8 cellular contexts compared by ENCODE assay signal in genomic region chr20:52747736-52748135, GRCh38.
DNase-seq lines count a peak whose midpoint lies in the region; ATAC-seq and TF ChIP-seq lines count a peak whose summit lies in the region.

No MANE protein-coding gene starts in this region.

- TF ChIP-seq RAD21 in SK-N-SH (IDR thresholded peaks at IDR 0.05; ENCODE audit: low read length), result peak; percentile 69

- H3K36me3 ChIP-seq in SK-N-SH (replicated peaks in 1 of 2; ENCODE audit: control insufficient read depth in 1 of 2, insufficient read depth in 2 of 2, low read length in 1 of 2) (no peaks in the 10 kb centered on the region), aorta (ENCODE audit: control insufficient read depth in 1 of 2, insufficient read depth in 2 of 2, low read length in 1 of 2) (no peaks in the 10 kb centered on the region)

- ATAC-seq in SK-N-SH treated with all-trans-retinoic acid at 6 μM for 48 hours (no peak), left ventricle myocardium superior (peak; percentile 76), aorta (ENCODE audit: low FRiP score) (peak; percentile 50), HG02981 (IDR thresholded peaks at IDR 0.05; ENCODE audit: unreplicated experiment) (no peak)

- intact Hi-C loops in left ventricle myocardium superior (cut with micrococcal nuclease), result no loop called here
- intact Hi-C loops in aorta (cut with DNase I), result no loop called here

- H3K4me1 ChIP-seq in SK-N-SH (ENCODE audit: control insufficient read depth in 1 of 2, insufficient read depth in 2 of 2, low read depth in 1 of 2, low read length in 1 of 2) (peaks cover 0 to 20% of the 10 kb centered on the region in 2 experiments; a peak in 2 of 4 replicates), aorta (ENCODE audit: control insufficient read depth in 1 of 2, insufficient read depth in 2 of 2, low read length in 2 of 2) (no peaks in the 10 kb centered on the region)

- CTCF ChIA-PET in SK-N-SH (lab: Yijun Ruan, JAX), result interaction anchor here (0.7 to 2.6 kb wide), 13 partner anchors 9 to 801 kb away, joined by 3 to 15 read pairs (median 5); no protein-coding TSS in a partner anchor

- no peaks in the 10 kb centered on the region for H3K9me2 ChIP-seq in SK-N-SH

- H2AFZ ChIP-seq in SK-N-SH (ENCODE audit: low read depth), result no peak overlapping the region

- no peak for TF ChIP-seq EP300 in SK-N-SH (IDR thresholded peaks at IDR 0.05; ENCODE audit: borderline replicate concordance in 1 of 2, low read depth in 1 of 2, low read length in 1 of 2)

- WGBS in SK-N-SH (ENCODE audit: low lambda C conversion rate), result 52% methylated on average over 8 of the region's 8 CpGs
- 61 to 70% methylated on average over 8 of the region's 8 CpGs for WGBS in aorta, 2 donors

- DNase-seq in SK-N-SH (peak; percentile 30), SHP77 treated with DMSO at 0.1 percent for 48 hours (lab: John Stamatoyannopoulos, UW) (peak; percentile 57), left ventricle myocardium superior (no peak), aorta (no peak), 8988T (no peak), G401 (ENCODE audit: low spot score) (no peak)

- H3K27me3 ChIP-seq in SK-N-SH (ENCODE audit: insufficient read depth) (no peaks in the 10 kb centered on the region), aorta (ENCODE audit: control insufficient read depth in 1 of 2, insufficient read depth in 2 of 2, low read length in 1 of 2) (no peaks in the 10 kb centered on the region)

- no peaks in the 10 kb centered on the region for H3K79me2 ChIP-seq in SK-N-SH (ENCODE audit: insufficient read depth)

- H3F3A ChIP-seq in SK-N-SH (replicated peaks; ENCODE audit: insufficient read depth), result no peaks in the 10 kb centered on the region

- H3K9me3 ChIP-seq in SK-N-SH (no peaks in the 10 kb centered on the region), aorta (ENCODE audit: control insufficient read depth, low read length) (peaks cover 2% of the 10 kb centered on the region)

- POLR2A ChIA-PET in SK-N-SH (lab: Yijun Ruan, JAX), result interaction anchor here (1.4 kb wide), 1 partner anchor 226 kb away, joined by 6 read pairs; no protein-coding TSS in a partner anchor

- H3K27ac ChIP-seq in SK-N-SH (ENCODE audit: low read depth in 2 of 2, low read length in 1 of 2) (peak overlapping the region in 1 of 2 experiments; percentile 72; a peak in 2 of 4 replicates), aorta (ENCODE audit: low read depth in 1 of 2, low read length in 2 of 2) (no peak overlapping the region)

- no peak overlapping the region for H3K4me2 ChIP-seq in SK-N-SH

- H3K4me3 ChIP-seq in SK-N-SH (ENCODE audit: low read depth in 2 of 2, low read length in 1 of 2) (no peak overlapping the region), aorta (ENCODE audit: low read length in 2 of 2) (no peak overlapping the region)

- no peak overlapping the region for H3K9ac ChIP-seq in SK-N-SH

- in situ Hi-C loops in G401 (cut with HindIII; ENCODE audit: low sequenced_read_pairs), result no loop called here

- H4K20me1 ChIP-seq in SK-N-SH (ENCODE audit: insufficient read depth), result no peaks in the 10 kb centered on the region

- no peak for TF ChIP-seq CTCF in SK-N-SH (IDR thresholded peaks at IDR 0.05)

TF ChIP-seq in SK-N-SH, 30 proteins besides CTCF, POLR2A, EP300 and RAD21:
- TF ChIP-seq MAX (IDR thresholded peaks at IDR 0.05; ENCODE audit: low read depth) (no peak), MXI1 (IDR thresholded peaks at IDR 0.05; ENCODE audit: low read depth, low read length) (no peak), RCOR1 (IDR thresholded peaks at IDR 0.05; ENCODE audit: low read length) (no peak), SMC3 (IDR thresholded peaks at IDR 0.05; ENCODE audit: low read depth, low read length) (peak; percentile 34; the same call in 1 of the 2 replicates)

TF ChIP-seq in SK-N-SH treated with all-trans-retinoic acid at 6 μM for 48 hours, 23 proteins besides CTCF, POLR2A, EP300 and RAD21:
- TF ChIP-seq RARB (CRISPR knock-in tag; IDR thresholded peaks at IDR 0.05) (no peak), ARNTL (CRISPR knock-in tag; IDR thresholded peaks at IDR 0.05; ENCODE audit: borderline replicate concordance, low read depth) (no peak), OSR1 (CRISPR knock-in tag; IDR thresholded peaks at IDR 0.05) (no peak), CSDC2 (CRISPR knock-in tag; IDR thresholded peaks at IDR 0.05) (no peak), POU6F1 (CRISPR knock-in tag; IDR thresholded peaks at IDR 0.05; ENCODE audit: borderline replicate concordance, low read depth) (no peak), ZC3H10 (CRISPR knock-in tag; IDR thresholded peaks at IDR 0.05) (no peak), BACH2 (CRISPR knock-in tag; IDR thresholded peaks at IDR 0.05; ENCODE audit: borderline replicate concordance) (no peak), PPARA (CRISPR knock-in tag; IDR thresholded peaks at IDR 0.05; ENCODE audit: borderline replicate concordance) (no peak), GLIS3 (CRISPR knock-in tag; IDR thresholded peaks at IDR 0.05) (no peak), TCF4 (CRISPR knock-in tag; IDR thresholded peaks at IDR 0.05; ENCODE audit: borderline replicate concordance) (no peak)

Comparison
In these comparisons a context has a peak if more than half of its experiments do, and no peak if none do; other contexts are left out.
1. DNase-seq: peak in SK-N-SH (single experiment) and SHP77 treated with DMSO at 0.1 percent for 48 hours (single experiment); none in left ventricle myocardium superior (single experiment), aorta (0 of 2), 8988T (single experiment) and G401 (single experiment).
2. ATAC-seq: peak in left ventricle myocardium superior (single experiment) and aorta (single experiment); none in SK-N-SH treated with all-trans-retinoic acid at 6 μM for 48 hours (single experiment) and HG02981 (single experiment).